14 cellular contexts compared by ENCODE assay signal in genomic region chr2:157193461-157193860, GRCh38.
DNase-seq lines count a peak whose midpoint lies in the region; ATAC-seq and TF ChIP-seq lines count a peak whose summit lies in the region.
"Had no signal": no experiment of that assay in that cellular context is flagged by ENCODE, and none has a peak within 500 bp of the region (broad histone marks: within the 10 kb centered on the region; RNA-seq: fewer than 3 reads in every experiment).

No MANE protein-coding gene starts in this region.

- H3K4me3 ChIP-seq in GM23248 (no peak overlapping the region), neuron (ENCODE audit: low read length) (no peak overlapping the region), upper lobe of left lung (no peak overlapping the region)
- H3K4me3 ChIP-seq: esophagus squamous epithelium, upper lobe of right lung had no signal

- H3K9me3 ChIP-seq in GM23248 (ENCODE audit: low read depth) (no peaks in the 10 kb centered on the region), neuron (ENCODE audit: low read length) (no peaks in the 10 kb centered on the region), upper lobe of left lung (no peaks in the 10 kb centered on the region)
- H3K9me3 ChIP-seq: esophagus squamous epithelium, upper lobe of right lung had no signal

- no peaks in the 10 kb centered on the region for H3K9me2 ChIP-seq in GM23248 (ENCODE audit: insufficient read depth)

- H3K27ac ChIP-seq in GM23248: no peak overlapping the region
- no peak overlapping the region for H3K27ac ChIP-seq in upper lobe of left lung
- H3K27ac ChIP-seq: C4-2B, esophagus squamous epithelium, upper lobe of right lung had no signal

- in situ Hi-C loops in GM23248 (cut with MboI) (loop anchor here (10.0 to 25.0 kb wide), 2 partner anchors 606 to 1809 kb away; no protein-coding TSS in a partner anchor), SK-MEL-5 (cut with HindIII; ENCODE audit: low pct_unique_long_range_greater_than_20kb, low sequenced_read_pairs) (no loop called here)

- peaks cover 35% of the 10 kb centered on the region for H3K4me1 ChIP-seq in GM23248 (ENCODE audit: insufficient read depth)
- peaks cover 6% of the 10 kb centered on the region for H3K4me1 ChIP-seq in neuron (ENCODE audit: insufficient read depth, low read length)
- no peaks in the 10 kb centered on the region for H3K4me1 ChIP-seq in upper lobe of left lung
- H3K4me1 ChIP-seq: esophagus squamous epithelium, upper lobe of right lung had no signal

- H3K79me2 ChIP-seq in GM23248 (ENCODE audit: insufficient read depth): no peaks in the 10 kb centered on the region

- 0 out of 2 replicates have a peak overlapping the region, but pooled peaks have one; percentile 15 for H3K9ac ChIP-seq in GM23248

- no peaks in the 10 kb centered on the region for H3K27me3 ChIP-seq in GM23248 (replicated peaks; ENCODE audit: insufficient read depth)
- H3K27me3 ChIP-seq in neuron (ENCODE audit: insufficient read depth, low read length): no peaks in the 10 kb centered on the region
- no peaks in the 10 kb centered on the region for H3K27me3 ChIP-seq in upper lobe of left lung
- H3K27me3 ChIP-seq: esophagus squamous epithelium, upper lobe of right lung had no signal

- H3K36me3 ChIP-seq in GM23248 (ENCODE audit: low read depth) (no peaks in the 10 kb centered on the region), neuron (ENCODE audit: insufficient read depth, low read length) (no peaks in the 10 kb centered on the region), upper lobe of left lung (no peaks in the 10 kb centered on the region)
- H3K36me3 ChIP-seq: esophagus squamous epithelium, upper lobe of right lung had no signal

- H4K20me1 ChIP-seq in GM23248 (ENCODE audit: insufficient read depth): no peaks in the 10 kb centered on the region

- TF ChIP-seq POLR2A in upper lobe of left lung (IDR thresholded peaks at IDR 0.05): no peak

- H3K4me2 ChIP-seq in GM23248 (ENCODE audit: unreplicated experiment): no peak overlapping the region

- ATAC-seq in GM18502 (IDR thresholded peaks at IDR 0.05; ENCODE audit: poor library complexity, unreplicated experiment): peak; percentile 13
- ATAC-seq in upper lobe of left lung (ENCODE audit: low FRiP score in 2 of 2): no peak
- ATAC-seq in GM21528 (IDR thresholded peaks at IDR 0.05; ENCODE audit: low FRiP score, unreplicated experiment): no peak
- no peak for ATAC-seq in GM18870 (IDR thresholded peaks at IDR 0.05; ENCODE audit: unreplicated experiment)
- ATAC-seq: activated naive CD8-positive, alpha-beta T cell treated with anti-CD3 and anti-CD28 coated beads, Interleukin-2, amount 50 U/mL, for 24 hours had no signal

- no peak for TF ChIP-seq EP300 in upper lobe of left lung (IDR thresholded peaks at IDR 0.05)

- TF ChIP-seq CTCF in upper lobe of left lung (IDR thresholded peaks at IDR 0.05): no peak

- no peak for DNase-seq in GM23248
- peak; percentile 80 for DNase-seq in SK-MEL-5 (ENCODE audit: low read depth, low spot score)
- no peak for DNase-seq in upper lobe of left lung
- DNase-seq in RKO (ENCODE audit: low spot score): no peak
- DNase-seq: activated B cell treated with CpG ODN at 0.5 μM for 24 hours; activated effector memory CD4-positive, alpha-beta T cell treated with anti-CD3 and anti-CD28 coated beads, Interleukin-2, amount 50 U/mL, for 16 hours; activated naive CD8-positive, alpha-beta T cell treated with anti-CD3 and anti-CD28 coated beads, Interleukin-2, amount 50 U/mL, for 24 hours; esophagus squamous epithelium; upper lobe of right lung had no signal

- H3F3A ChIP-seq in GM23248 (ENCODE audit: insufficient read depth): no peaks in the 10 kb centered on the region; the same call in 1 of the 2 replicates

- peak overlapping the region; percentile 77 for H2AFZ ChIP-seq in GM23248
- H2AFZ ChIP-seq in neuron (ENCODE audit: low read depth, low read length): peak overlapping the region; percentile 88
